17 cellular contexts compared by ENCODE assay signal in the genomic region with DNA sequence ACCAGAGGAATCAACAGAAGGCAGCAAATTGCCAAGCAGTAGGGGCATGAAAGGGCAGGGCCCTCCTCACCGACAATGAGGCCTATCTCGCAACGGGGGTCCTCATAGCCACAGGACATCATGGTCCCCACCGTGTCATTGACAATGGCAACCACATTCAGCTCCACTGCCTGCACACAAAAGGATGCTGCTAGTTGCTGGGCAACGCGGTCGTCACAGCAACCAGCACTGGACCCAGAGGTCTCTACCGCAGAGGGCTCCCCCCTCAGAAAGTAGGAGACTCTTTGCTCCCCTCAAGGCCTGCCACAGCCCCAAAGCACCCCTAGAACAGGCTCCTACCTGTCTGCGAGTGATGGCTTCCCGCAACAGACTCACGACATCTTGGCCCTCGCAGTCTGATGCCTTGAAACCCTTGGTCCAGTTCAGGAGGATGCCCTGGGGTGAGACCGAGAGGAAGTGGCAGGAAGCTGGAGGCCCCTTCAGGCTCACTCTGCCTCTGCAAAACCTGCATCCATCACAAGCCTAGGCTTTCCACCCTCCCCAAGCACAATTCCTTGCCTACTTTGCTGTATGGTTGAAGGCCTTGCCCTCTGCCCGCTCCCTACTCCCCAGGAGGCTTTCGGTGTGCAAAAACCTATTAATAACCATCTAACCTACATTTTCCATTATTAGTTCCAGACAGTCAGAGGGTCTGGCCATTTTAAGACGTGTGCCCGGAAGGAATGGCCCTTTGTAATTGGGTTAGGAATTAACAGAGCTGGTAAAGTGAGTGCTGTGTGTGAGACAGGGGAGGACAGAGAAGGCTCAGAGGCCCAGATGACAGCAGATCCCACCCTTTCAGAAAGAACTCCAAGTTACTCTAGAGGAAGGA. TPM values are rescaled to one million over a fixed set of nuclear protein-coding genes. Genes with fewer than 3 reads are reported as not detected.
"Had no signal": no experiment of that assay in that cellular context is flagged by ENCODE, and none has a peak within 500 bp of the region (broad histone marks: within the 10 kb centered on the region; RNA-seq: fewer than 3 reads in every experiment).

No MANE protein-coding gene starts in this region.

- H3K36me3 Mint-ChIP-seq: immature natural killer cell had no signal

- H3K9me3 Mint-ChIP-seq: immature natural killer cell; stimulated activated naive CD8-positive, alpha-beta T cell treated with anti-CD3 and anti-CD28 coated beads, Interleukin-15, Interleukin-2, amounts not matched to agents 100 ng/mL and 50 ng/mL, for 24 hours had no signal

- H3K27ac Mint-ChIP-seq: immature natural killer cell; stimulated activated naive CD8-positive, alpha-beta T cell treated with anti-CD3 and anti-CD28 coated beads, Interleukin-15, Interleukin-2, amounts not matched to agents 100 ng/mL and 50 ng/mL, for 24 hours had no signal

- DNase-seq: activated CD4-positive, alpha-beta T cell treated with anti-CD3 and anti-CD28 coated beads, Interleukin-2, amount 50 U/mL, for 4 hours; activated naive CD4-positive, alpha-beta T cell treated with Interleukin-2 at 50 U/mL for 16 hours; activated T-cell treated with anti-CD3 and anti-CD28 coated beads for 4 hours; anterior cingulate cortex; cerebellar nuclear complex; effector CD8-positive, alpha-beta T cell; foreskin keratinocyte; head of caudate nucleus; immature natural killer cell; right cardiac atrium; small intestine; T-helper 9 cell; upper lobe of left lung had no signal

- H3K9me3 ChIP-seq: breast epithelium, suprapubic skin, upper lobe of left lung had no signal

- H3K27ac ChIP-seq: breast epithelium, foreskin keratinocyte, suprapubic skin, upper lobe of left lung had no signal

- H3K4me3 Mint-ChIP-seq: immature natural killer cell; stimulated activated naive CD8-positive, alpha-beta T cell treated with anti-CD3 and anti-CD28 coated beads, Interleukin-15, Interleukin-2, amounts not matched to agents 100 ng/mL and 50 ng/mL, for 24 hours had no signal

- H3K27me3 ChIP-seq: upper lobe of left lung had no signal

- H3K4me1 ChIP-seq: breast epithelium, foreskin keratinocyte, suprapubic skin, upper lobe of left lung had no signal

- H3K4me3 ChIP-seq: breast epithelium, suprapubic skin, upper lobe of left lung had no signal

- H3K36me3 ChIP-seq: breast epithelium, suprapubic skin had no signal

- ATAC-seq: activated CD4-positive, CD25-positive, alpha-beta regulatory T cell treated with anti-CD3 and anti-CD28 coated beads, Interleukin-2, amount 50 U/mL, for 24 hours; foreskin keratinocyte; right cardiac atrium had no signal

- H3K4me1 Mint-ChIP-seq: immature natural killer cell had no signal

RNA-seq across cellular contexts. Expression of gene HK3, which starts 15.2 kb away (rescaled TPM):
- total RNA-seq: foreskin keratinocyte had no signal
- polyA plus RNA-seq: foreskin keratinocyte had no signal
